16 cellular contexts compared by ENCODE assay signal in genomic region chr2:237665713-237666143, GRCh38. TPM values are rescaled to one million over a fixed set of nuclear protein-coding genes. Genes with fewer than 3 reads are reported as not detected.
DNase-seq lines count a peak whose midpoint lies in the region; ATAC-seq and TF ChIP-seq lines count a peak whose summit lies in the region.
"Had no signal": no experiment of that assay in that cellular context is flagged by ENCODE, and none has a peak within 500 bp of the region (broad histone marks: within the 10 kb centered on the region; RNA-seq: fewer than 3 reads in every experiment).

No MANE protein-coding gene starts in this region.

- H3F3A ChIP-seq in Loucy (ENCODE audit: low read depth) (peaks cover 4% of the 10 kb centered on the region; the same call in 1 of the 2 replicates), PC-9 (ENCODE audit: insufficient read depth, low read depth) (peaks cover 24% of the 10 kb centered on the region)

- H3K27me3 ChIP-seq in Loucy (ENCODE audit: insufficient read depth, low read length, poor library complexity, severe bottlenecking), result no peaks in the 10 kb centered on the region
- H3K27me3 ChIP-seq in PC-9 (ENCODE audit: insufficient read depth, low read depth), result no peaks in the 10 kb centered on the region

- H3K4me1 ChIP-seq in Loucy (ENCODE audit: insufficient read depth, low read length, poor library complexity, severe bottlenecking), result peaks cover 31% of the 10 kb centered on the region
- H3K4me1 ChIP-seq in PC-9 (replicated peaks; ENCODE audit: insufficient read depth), result peaks cover 34% of the 10 kb centered on the region

- H3K4me2 ChIP-seq in Loucy (ENCODE audit: low read depth, low read length, poor library complexity, severe bottlenecking), result no peak overlapping the region
- H3K4me2 ChIP-seq in PC-9, result no peak overlapping the region

- intact Hi-C loops in PC-9 (cut with micrococcal nuclease; ENCODE audit: unreplicated experiment), result no loop called here

- H3K9ac ChIP-seq in Loucy (ENCODE audit: low read depth, low read length, poor library complexity, severe bottlenecking), result no peak overlapping the region

- CTCF ChIA-PET in PC-9 (lab: Charles Lee), result interaction anchor here (1.0 kb wide), 1 partner anchor 84 kb away, joined by 3 read pairs; no protein-coding TSS in a partner anchor

- no peak for TF ChIP-seq CTCF in GM13976 (IDR thresholded peaks at IDR 0.05; ENCODE audit: borderline replicate concordance, control extremely low read depth, extremely low read depth, insufficient read depth, missing control alignments)
- TF ChIP-seq CTCF in Loucy (conservative IDR thresholded peaks at IDR 0.05; ENCODE audit: low read length), result peak; percentile 48
- TF ChIP-seq CTCF in epithelial cell of proximal tubule (conservative IDR thresholded peaks at IDR 0.05; ENCODE audit: low read depth, low read length), result peak; percentile 38
- TF ChIP-seq CTCF in PC-9 (conservative IDR thresholded peaks at IDR 0.05), result no peak

- no peaks in the 10 kb centered on the region for H3K9me2 ChIP-seq in Loucy (replicated peaks; ENCODE audit: low read depth, low read length)
- H3K9me2 ChIP-seq in PC-9 (ENCODE audit: insufficient read depth), result no peaks in the 10 kb centered on the region

- POLR2A ChIA-PET in PC-9 (lab: Charles Lee; ENCODE audit: unreplicated experiment), result interaction anchor here (0.7 kb wide), 1 partner anchor 524 kb away, joined by 3 read pairs; no protein-coding TSS in a partner anchor

- ATAC-seq in HG02938 (IDR thresholded peaks at IDR 0.05; ENCODE audit: unreplicated experiment), result no peak
- ATAC-seq: CD8-positive, alpha-beta T cell; natural killer cell treated with Interleukin-12 subunit alpha and Interleukin-12 subunit beta and Interleukin-15 and Interleukin-18, amount 100 ng/mL, for 72 hours had no signal

- no peaks in the 10 kb centered on the region for H3K36me3 ChIP-seq in Loucy (ENCODE audit: insufficient read depth, low read length)
- no peaks in the 10 kb centered on the region for H3K36me3 ChIP-seq in PC-9 (ENCODE audit: low read depth)

- H4K20me1 ChIP-seq in Loucy (ENCODE audit: insufficient read depth, low read length, poor library complexity, severe bottlenecking), result no peaks in the 10 kb centered on the region
- H4K20me1 ChIP-seq in PC-9 (ENCODE audit: insufficient read depth), result no peaks in the 10 kb centered on the region

- no peaks in the 10 kb centered on the region for H3K9me3 ChIP-seq in Loucy (ENCODE audit: insufficient read depth, low read depth, low read length)
- no peaks in the 10 kb centered on the region for H3K9me3 ChIP-seq in PC-9 (ENCODE audit: insufficient read depth, low read depth)

- in situ Hi-C loops in GM13976 (cut with MboI; ENCODE audit: low sequenced_read_pairs, unreplicated experiment), result no loop called here

- no peaks in the 10 kb centered on the region for H3K79me2 ChIP-seq in Loucy (ENCODE audit: insufficient read depth, low read length)
- no peaks in the 10 kb centered on the region for H3K79me2 ChIP-seq in PC-9 (ENCODE audit: low read depth)

- no peak overlapping the region for H3K27ac ChIP-seq in PC-9

- DNase-seq in GM13976 (ENCODE audit: low spot score) (peak; percentile 59), epithelial cell of proximal tubule (ENCODE audit: low read depth) (no peak), renal cortical epithelial cell (ENCODE audit: low read depth) (peak; percentile 85), PC-9 (no peak), NCI-H1694 (lab: John Stamatoyannopoulos, UW) (no peak)
- DNase-seq: activated CD4-positive, alpha-beta T cell treated with anti-CD3 and anti-CD28 coated beads for 4 hours; activated naive CD8-positive, alpha-beta T cell treated with anti-CD3 and anti-CD28 coated beads for 36 hours; activated T-cell treated with anti-CD3 and anti-CD28 coated beads, Interleukin-2, amount 50 U/mL, for 1 hour; CD8-positive, alpha-beta T cell; GDM1; NCI-H226; RPMI8226; stimulated activated naive CD4-positive, alpha-beta T cell treated with Interleukin-2 at 50 U/mL for 16 hours had no signal

- H3K4me3 ChIP-seq in Loucy (ENCODE audit: low read length, poor library complexity, severe bottlenecking), result no peak overlapping the region
- no peak overlapping the region for H3K4me3 ChIP-seq in epithelial cell of proximal tubule (ENCODE audit: low read depth, low read length)
- H3K4me3 ChIP-seq in PC-9, result no peak overlapping the region

- BruUV-seq in PC-9 (replicated peaks; lab: Mats Ljungman, UMichigan), result no TSS peak

- no peak overlapping the region for H2AFZ ChIP-seq in Loucy (ENCODE audit: low read length)
- H2AFZ ChIP-seq in PC-9, result no peak overlapping the region

RNA-seq across cellular contexts. Expression of gene LRRFIP1, which starts 38.3 kb away (rescaled TPM):
- 69.0 and 81.9 TPM in 2 replicates for total RNA-seq in epithelial cell of proximal tubule
- 72.6 and 156 TPM in 2 replicates for total RNA-seq in renal cortical epithelial cell
- 221 and 238 TPM in 2 replicates for total RNA-seq in PC-9 (2021)

Comparison
In these comparisons a context has a peak if more than half of its experiments do, and no peak if none do; other contexts are left out.
1. DNase-seq: peak in GM13976 (single experiment) and renal cortical epithelial cell (single experiment); none in epithelial cell of proximal tubule (single experiment), PC-9 (0 of 2) and NCI-H1694 (single experiment).
2. CTCF ChIP-seq: peak in Loucy (single experiment) and epithelial cell of proximal tubule (single experiment); none in GM13976 (single experiment) and PC-9 (single experiment).